ENCODE assay signal across 27 cellular contexts in the genomic region with DNA sequence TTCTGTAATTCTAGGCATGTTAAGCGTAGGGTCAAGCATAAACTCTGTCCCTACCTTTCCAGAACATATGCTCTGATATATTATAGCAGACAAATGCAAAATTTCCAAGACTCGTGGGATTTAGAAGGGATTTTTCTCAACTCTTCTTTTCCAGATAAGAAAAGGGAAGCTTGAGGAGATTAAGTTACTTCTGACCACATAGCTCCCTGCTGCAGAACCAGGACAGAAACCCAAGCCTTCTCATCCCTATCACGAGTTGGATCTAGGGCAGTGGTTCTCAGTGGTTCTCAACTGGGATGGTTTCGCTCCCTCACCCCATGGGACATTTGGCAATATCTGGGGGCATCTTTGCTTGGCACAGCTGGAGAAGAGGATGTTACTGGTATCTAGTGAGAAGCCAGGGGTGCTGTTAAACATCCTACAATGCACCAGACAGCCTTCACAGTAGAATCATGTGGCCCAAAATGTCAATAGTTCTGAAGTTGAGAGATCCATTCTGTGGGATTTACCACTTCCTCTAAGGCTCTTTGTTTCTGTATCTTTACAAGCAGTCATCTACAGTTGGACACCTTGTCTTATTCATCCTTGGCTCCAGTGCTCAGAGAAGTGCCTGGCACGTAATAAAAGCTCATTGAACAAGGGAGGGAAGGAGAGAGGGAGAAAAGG.
DNase-seq lines count a peak whose midpoint lies in the region; ATAC-seq, FAIRE-seq and TF ChIP-seq lines count a peak whose summit lies in the region.
"Had no signal": no experiment of that assay in that cellular context is flagged by ENCODE, and none has a peak within 500 bp of the region (broad histone marks: within the 10 kb centered on the region; RNA-seq: fewer than 3 reads in every experiment).

No MANE protein-coding gene starts in this region.

- H3K27ac ChIP-seq in K562 (ENCODE audit: extremely low read depth, low read depth, low read length) = no peak overlapping the region
- peak overlapping the region; percentile 26 for H3K27ac ChIP-seq in smooth muscle cell (ENCODE audit: low read depth)
- H3K27ac ChIP-seq: adrenal gland, Peyer's patch, right atrium auricular region, suprapubic skin had no signal

- CTCF ChIA-PET in K562 (lab: Yijun Ruan, JAX; ENCODE audit: low intra/inter-chr PET ratio) = no interaction called here

- peaks cover 47% of the 10 kb centered on the region for H3K4me1 Mint-ChIP-seq in activated naive CD4-positive, alpha-beta T cell treated with anti-CD3 and anti-CD28 coated beads, Interleukin-2, amount 50 U/mL, for 24 hours
- peaks cover 20% of the 10 kb centered on the region for H3K4me1 Mint-ChIP-seq in endothelial cell (ENCODE audit: unreplicated experiment)

- FAIRE-seq in K562 (lab: Jason Lieb, UNC) = no peak
- FAIRE-seq: bronchial epithelial cell, frontal cortex, HepG2 had no signal

- H3K9ac ChIP-seq in K562 (ENCODE audit: insufficient read depth in 1 of 2, low read depth in 2 of 2, low read length in 2 of 2) (no peak overlapping the region), smooth muscle cell (ENCODE audit: low read depth) (no peak overlapping the region)
- H3K9ac ChIP-seq: SK-N-SH had no signal

- H3K79me2 ChIP-seq in K562 (ENCODE audit: control insufficient read depth, insufficient read depth, low read length) (no peaks in the 10 kb centered on the region), smooth muscle cell (ENCODE audit: low read depth) (no peaks in the 10 kb centered on the region)

- H3K27me3 ChIP-seq in K562 (ENCODE audit: control insufficient read depth in 2 of 2, insufficient read depth in 2 of 2, low read length in 2 of 2) = no peaks in the 10 kb centered on the region
- H3K27me3 ChIP-seq in smooth muscle cell (ENCODE audit: low read depth) = no peaks in the 10 kb centered on the region
- H3K27me3 ChIP-seq: adrenal gland, Peyer's patch, right atrium auricular region, suprapubic skin had no signal

- no peaks in the 10 kb centered on the region for H3K9me1 ChIP-seq in K562 (ENCODE audit: control insufficient read depth, insufficient read depth, low read length)

- WGBS in K562 (ENCODE audit: insufficient coverage, low coverage, missing lambda C conversion rate) = 28% methylated on average over 5 of the region's 5 CpGs
- 42% methylated on average over 5 of the region's 5 CpGs for WGBS in smooth muscle cell (ENCODE audit: low lambda C conversion rate)

- TF ChIP-seq RAD21 in K562 (CRISPR knock-in tag; conservative IDR thresholded peaks at IDR 0.05 in 1 of 2, IDR thresholded peaks at IDR 0.05 in 1 of 2) = no peak; a peak in 1 of 4 replicates

- H3K4me3 Mint-ChIP-seq in activated naive CD4-positive, alpha-beta T cell treated with anti-CD3 and anti-CD28 coated beads, Interleukin-2, amount 50 U/mL, for 24 hours = peak overlapping the region; percentile 40
- H3K4me3 Mint-ChIP-seq in endothelial cell (ENCODE audit: unreplicated experiment) = no peak overlapping the region
- H3K4me3 Mint-ChIP-seq: activated CD4-positive, alpha-beta memory T cell treated with anti-CD3 and anti-CD28 coated beads for 36 hours; dendritic cell treated with granulocyte-macrophage colony-stimulating factor and Interleukin-4, amounts not matched to agents 40 ng/mL and 50 ng/mL, for 4 days had no signal

- H3K4me2 ChIP-seq in K562 (ENCODE audit: insufficient read depth, low read length) (no peak overlapping the region; the same call in 1 of the 2 replicates), smooth muscle cell (peak overlapping the region; percentile 23)
- H3K4me2 ChIP-seq: SK-N-SH had no signal

- in situ Hi-C loops in K562 (cut with MboI) = no loop called here

- H3K27me3 Mint-ChIP-seq in activated naive CD4-positive, alpha-beta T cell treated with anti-CD3 and anti-CD28 coated beads, Interleukin-2, amount 50 U/mL, for 24 hours = no peaks in the 10 kb centered on the region
- peaks cover 3% of the 10 kb centered on the region for H3K27me3 Mint-ChIP-seq in endothelial cell (ENCODE audit: unreplicated experiment)
- H3K27me3 Mint-ChIP-seq: activated CD4-positive, alpha-beta memory T cell treated with anti-CD3 and anti-CD28 coated beads for 36 hours had no signal

- DNase-seq in activated naive CD4-positive, alpha-beta T cell treated with anti-CD3 and anti-CD28 coated beads, Interleukin-2, amount 50 U/mL, for 16 hours = no peak
- peak; percentile 76 for DNase-seq in OCI-M1 (lab: John Stamatoyannopoulos, UW)
- no peak for DNase-seq in K562 (ENCODE audit: extremely low read depth in 1 of 4, low spot score in 3 of 4)
- DNase-seq in smooth muscle cell (lab: John Stamatoyannopoulos, UW; ENCODE audit: unreplicated experiment) = no peak
- DNase-seq in T-helper 9 cell = no peak
- no peak for DNase-seq in endothelial cell (ENCODE audit: low spot score)
- no peak for DNase-seq in left cardiac atrium
- DNase-seq: activated CD4-positive, alpha-beta memory T cell treated with anti-CD3 and anti-CD28 coated beads for 36 hours; adrenal gland; CD4-positive, alpha-beta memory T cell; DMS53; left colon; mucosa of descending colon; NCI-H1048; NCI-H2081 treated with DMSO at 0.1 percent for 48 hours; NCI-H446 treated with DMSO at 0.1 percent for 48 hours; nucleus accumbens; SK-N-SH had no signal

- ATAC-seq in K562 (no peak), left cardiac atrium (no peak)
- ATAC-seq: HCT116, HepG2, left colon, mucosa of descending colon had no signal

- POLR2A ChIA-PET in K562 (lab: Yijun Ruan, JAX) = interaction anchor here (0.6 to 1.1 kb wide), 6 partner anchors 11 to 254 kb away, joined by 3 to 4 read pairs (median 3); partner anchors contain the start of gene ADAM10

- TF ChIP-seq POLR2A in K562 (conservative IDR thresholded peaks at IDR 0.05) = no peak

- H3F3A ChIP-seq in smooth muscle cell (ENCODE audit: low read depth) = peaks cover 18% of the 10 kb centered on the region

- H4K20me1 ChIP-seq in K562 (replicated peaks; ENCODE audit: control insufficient read depth, insufficient read depth, low read length) (no peaks in the 10 kb centered on the region), smooth muscle cell (ENCODE audit: low read depth) (no peaks in the 10 kb centered on the region)

- TF ChIP-seq CTCF in K562 (IDR thresholded peaks at IDR 0.05 in 2 of 3, conservative IDR thresholded peaks at IDR 0.05 in 1 of 3; ENCODE audit: insufficient read depth in 2 of 3, low read depth in 1 of 3, low read length in 3 of 3) (no peak), smooth muscle cell (IDR thresholded peaks at IDR 0.05; ENCODE audit: borderline replicate concordance, insufficient read depth, poor library complexity, severe bottlenecking) (no peak), endothelial cell (IDR thresholded peaks at IDR 0.05; ENCODE audit: unreplicated experiment) (no peak)

- H2AFZ ChIP-seq in K562 (ENCODE audit: low read depth, low read length) (no peak overlapping the region), smooth muscle cell (ENCODE audit: low read depth) (no peak overlapping the region)

- no TSS peak for BruUV-seq in K562 (replicated peaks; lab: Mats Ljungman, UMichigan)

- H3K36me3 ChIP-seq in K562 (ENCODE audit: control insufficient read depth, insufficient read depth, low read length) (no peaks in the 10 kb centered on the region), smooth muscle cell (ENCODE audit: low read depth) (no peaks in the 10 kb centered on the region)
- H3K36me3 ChIP-seq: adrenal gland, Peyer's patch, right atrium auricular region, suprapubic skin had no signal

- H3K36me3 Mint-ChIP-seq in activated naive CD4-positive, alpha-beta T cell treated with anti-CD3 and anti-CD28 coated beads, Interleukin-2, amount 50 U/mL, for 24 hours = no peaks in the 10 kb centered on the region
- peaks cover 3% of the 10 kb centered on the region for H3K36me3 Mint-ChIP-seq in endothelial cell (ENCODE audit: low read depth, unreplicated experiment)
- H3K36me3 Mint-ChIP-seq: activated CD4-positive, alpha-beta memory T cell treated with anti-CD3 and anti-CD28 coated beads for 36 hours; CD4-positive, alpha-beta memory T cell had no signal

- H3K4me1 ChIP-seq in K562 (replicated peaks in 1 of 2; ENCODE audit: control insufficient read depth in 2 of 2, insufficient read depth in 2 of 2, low read length in 2 of 2) = peaks cover 3 to 18% of the 10 kb centered on the region in 2 experiments; a peak in 4 of 5 replicates
- H3K4me1 ChIP-seq in smooth muscle cell (ENCODE audit: low read depth) = no peaks in the 10 kb centered on the region
- H3K4me1 ChIP-seq: adrenal gland, Peyer's patch, right atrium auricular region had no signal

- no peak overlapping the region for H3K4me3 ChIP-seq in K562
- H3K4me3 ChIP-seq in smooth muscle cell = no peak overlapping the region
- H3K4me3 ChIP-seq: adrenal gland, mucosa of descending colon, Peyer's patch, right atrium auricular region, suprapubic skin had no signal

- no peaks in the 10 kb centered on the region for H3K9me3 ChIP-seq in K562 (replicated peaks; ENCODE audit: control insufficient read depth, insufficient read depth, low read depth, low read length)
- H3K9me3 ChIP-seq in smooth muscle cell (replicated peaks; ENCODE audit: low read depth) = no peaks in the 10 kb centered on the region
- H3K9me3 ChIP-seq: adrenal gland, mucosa of descending colon, Peyer's patch, right atrium auricular region, SK-N-SH, suprapubic skin had no signal

- intact Hi-C loops in K562 (cut with micrococcal nuclease) = no loop called here
- intact Hi-C loops in left cardiac atrium (cut with DNase I) = no loop called here

- no peaks in the 10 kb centered on the region for H3K9me3 Mint-ChIP-seq in activated naive CD4-positive, alpha-beta T cell treated with anti-CD3 and anti-CD28 coated beads, Interleukin-2, amount 50 U/mL, for 24 hours
- H3K9me3 Mint-ChIP-seq in endothelial cell (ENCODE audit: unreplicated experiment) = no peaks in the 10 kb centered on the region
- H3K9me3 Mint-ChIP-seq: activated CD4-positive, alpha-beta memory T cell treated with anti-CD3 and anti-CD28 coated beads for 36 hours; CD4-positive, alpha-beta memory T cell; dendritic cell treated with granulocyte-macrophage colony-stimulating factor and Interleukin-4, amounts not matched to agents 40 ng/mL and 50 ng/mL, for 4 days had no signal

- H3K27ac Mint-ChIP-seq in activated naive CD4-positive, alpha-beta T cell treated with anti-CD3 and anti-CD28 coated beads, Interleukin-2, amount 50 U/mL, for 24 hours = no peak overlapping the region
- no peak overlapping the region for H3K27ac Mint-ChIP-seq in endothelial cell (ENCODE audit: unreplicated experiment)
- H3K27ac Mint-ChIP-seq: activated CD4-positive, alpha-beta memory T cell treated with anti-CD3 and anti-CD28 coated beads for 36 hours; dendritic cell treated with granulocyte-macrophage colony-stimulating factor and Interleukin-4, amounts not matched to agents 40 ng/mL and 50 ng/mL, for 4 days had no signal

- TF ChIP-seq EP300 in K562 (IDR thresholded peaks at IDR 0.05; ENCODE audit: low read length) = no peak

TF ChIP-seq in K562, 482 proteins besides CTCF, POLR2A, EP300 and RAD21 (continues in another document):
- TF ChIP-seq ZNF134 (CRISPR knock-in tag; conservative IDR thresholded peaks at IDR 0.05) (0 out of 2 replicates have a peak, but pooled peaks have one; percentile 32), SP2 (IDR thresholded peaks at IDR 0.05; ENCODE audit: extremely low read depth, low read depth, low read length, poor library complexity, severe bottlenecking) (no peak), RBM15 (IDR thresholded peaks at IDR 0.05; ENCODE audit: insufficient read depth, low read length) (no peak)
